Comparison of ENCODE assay signal across 7 cellular contexts in the genomic region with DNA sequence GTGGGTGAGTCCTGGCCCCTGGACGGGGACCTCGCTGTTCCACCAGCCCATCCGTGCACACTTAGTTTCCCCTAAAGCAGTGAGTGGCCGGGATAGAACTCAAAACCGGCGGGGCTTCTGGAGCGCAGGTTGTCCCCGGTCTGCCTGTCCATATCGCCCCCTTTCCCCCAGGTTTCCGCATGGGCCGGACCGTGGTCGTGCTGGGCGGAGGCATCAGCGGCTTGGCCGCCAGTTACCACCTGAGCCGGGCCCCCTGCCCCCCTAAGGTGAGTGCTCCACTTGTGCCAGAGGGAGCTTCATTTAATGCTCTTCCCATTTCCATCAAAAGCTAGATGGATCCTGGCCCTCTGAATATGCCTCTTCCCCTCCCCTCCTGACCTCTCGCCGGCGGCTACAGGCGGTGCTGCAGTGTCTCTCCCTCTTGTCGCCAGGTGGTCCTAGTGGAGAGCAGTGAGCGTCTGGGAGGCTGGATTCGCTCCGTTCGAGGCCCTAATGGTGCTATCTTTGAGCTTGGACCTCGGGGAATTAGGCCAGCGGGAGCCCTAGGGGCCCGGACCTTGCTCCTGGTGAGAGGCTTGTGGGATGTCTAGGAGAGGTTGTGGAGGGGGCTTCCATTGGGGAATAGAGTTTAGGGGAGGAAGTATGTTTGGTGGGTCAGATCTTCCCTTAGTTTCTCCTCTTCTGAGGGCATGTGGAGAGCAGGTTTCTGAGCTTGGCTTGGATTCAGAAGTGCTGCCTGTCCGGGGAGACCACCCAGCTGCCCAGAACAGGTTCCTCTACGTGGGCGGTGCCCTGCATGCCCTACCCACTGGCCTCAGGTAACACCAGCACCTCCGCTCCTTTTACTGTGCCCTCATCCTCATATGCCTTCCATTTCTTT. TPM values are rescaled to one million over a fixed set of nuclear protein-coding genes. Genes with fewer than 3 reads are reported as not detected.
DNase-seq lines count a peak whose midpoint lies in the region; ATAC-seq and TF ChIP-seq lines count a peak whose summit lies in the region.

No MANE protein-coding gene starts in this region.

- H3K4me3 ChIP-seq in GM12865 (ENCODE audit: low read depth, low read length): peak overlapping the region; percentile 82
- peak overlapping the region; percentile 69 for H3K4me3 ChIP-seq in WI38 (ENCODE audit: low read depth, low read length)
- peak overlapping the region; percentile 96 for H3K4me3 ChIP-seq in psoas muscle

- TF ChIP-seq CTCF in GM12865 (IDR thresholded peaks at IDR 0.05; ENCODE audit: insufficient read depth, low read depth, low read length, missing control alignments): no peak
- TF ChIP-seq CTCF in WI38 (IDR thresholded peaks at IDR 0.05; ENCODE audit: low read depth, low read length): no peak
- TF ChIP-seq CTCF in psoas muscle (IDR thresholded peaks at IDR 0.05): no peak

- intact Hi-C loops in Right ventricle myocardium superior (cut with DNase I): no loop called here
- intact Hi-C loops in psoas muscle (cut with DNase I): no loop called here

- H3K36me3 ChIP-seq in psoas muscle (ENCODE audit: insufficient read depth in 1 of 2, low read depth in 1 of 2): peaks cover 0 to 75% of the 10 kb centered on the region in 2 donors

- no peaks in the 10 kb centered on the region for H3K27me3 ChIP-seq in psoas muscle (ENCODE audit: insufficient read depth in 3 of 3, low read length in 2 of 3)

- H3K9me3 ChIP-seq in psoas muscle: no peaks in the 10 kb centered on the region

- WGBS in psoas muscle, 3 donors: 6 to 7% (median 7%) methylated on average over 32 to 33 of the region's 33 CpGs

- H3K27ac ChIP-seq in psoas muscle: peak overlapping the region; percentile 81

- H3K4me1 ChIP-seq in psoas muscle: peaks cover 20% of the 10 kb centered on the region

- DNase-seq in GM12865 (ENCODE audit: low read depth): no peak
- DNase-seq in HK-2 (ENCODE audit: unreplicated experiment): peak; percentile 42
- no peak for DNase-seq in Right ventricle myocardium superior
- DNase-seq in psoas muscle: no peak
- no peak for DNase-seq in Ammon's horn (ENCODE audit: low spot score)

- peak; percentile 0 for ATAC-seq in Right ventricle myocardium superior (ENCODE audit: poor library complexity)
- ATAC-seq in psoas muscle: peak in 1 of 4 donors; percentile 5
- no peak for ATAC-seq in HG03097 (IDR thresholded peaks at IDR 0.05; ENCODE audit: low FRiP score, unreplicated experiment)

RNA-seq across cellular contexts. Expression of gene PPOX, which starts 0.7 kb away (rescaled TPM):
- total RNA-seq in Right ventricle myocardium superior (17.1 TPM), psoas muscle (10 to 100 TPM in 1 of 4 donors, 1 to 10 TPM in 3; 4.8 to 12.8 (median 6.9) TPM)
- polyA plus RNA-seq in psoas muscle: 10 to 100 TPM in 1 of 3 donors, 1 to 10 TPM in 2; 6.0 to 13.1 (median 7.5) TPM

RNA-seq across cellular contexts. Expression of gene USP21, which starts 7.6 kb away (rescaled TPM):
- total RNA-seq in Right ventricle myocardium superior (19.0 TPM), psoas muscle (10 to 100 TPM; 13.4 to 26.5 (median 23.2) TPM)
- 10 to 100 TPM; 16.7 to 47.3 (median 22.9) TPM for polyA plus RNA-seq in psoas muscle

RNA-seq across cellular contexts. Expression of gene B4GALT3, which starts 10.4 kb away (rescaled TPM):
- total RNA-seq in Right ventricle myocardium superior (20.3 TPM), psoas muscle (10 to 100 TPM; 16.3 to 32.8 (median 28.9) TPM)
- polyA plus RNA-seq in psoas muscle: 10 to 100 TPM; 29.3 to 48.1 (median 30.9) TPM

RNA-seq across cellular contexts. Expression of gene UFC1, which starts 13.1 kb away (rescaled TPM):
- total RNA-seq in Right ventricle myocardium superior (81.0 TPM), psoas muscle (10 to 100 TPM; 56.6 to 76.2 (median 63.9) TPM)
- 100 to 1,000 TPM in 1 of 3 donors, 10 to 100 TPM in 2; 98.2 to 141 (median 99.6) TPM for polyA plus RNA-seq in psoas muscle

RNA-seq across cellular contexts. Expression of gene ADAMTS4, which starts 31.9 kb away (rescaled TPM):
- total RNA-seq in Right ventricle myocardium superior (7.0 TPM), psoas muscle (1 to 10 TPM; 1.3 to 8.9 (median 5.2) TPM)
- 1 to 10 TPM in 1 of 3 donors, under 1 TPM in 2; 0.88 to 1.3 (median 0.92) TPM for polyA plus RNA-seq in psoas muscle
